9 cellular contexts compared by ENCODE assay signal in the genomic region with DNA sequence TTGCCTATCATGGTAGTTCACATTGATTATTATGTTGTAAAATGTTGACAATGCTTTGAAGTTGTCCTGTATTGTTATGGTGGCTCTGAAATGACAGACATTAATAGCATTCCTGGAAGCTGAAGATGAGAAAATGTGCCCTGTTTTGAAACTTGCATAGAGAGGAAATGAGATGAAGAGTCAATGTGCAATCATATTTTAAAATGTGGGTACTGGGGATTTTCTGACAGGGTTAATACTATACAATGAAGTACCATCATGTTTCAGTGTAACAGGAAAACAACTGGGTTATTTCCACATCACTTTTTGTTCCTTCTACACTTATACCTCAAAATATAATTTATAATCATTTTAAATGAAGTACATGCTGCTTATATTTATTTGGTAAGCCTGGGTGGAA. TPM values are rescaled to one million over a fixed set of nuclear protein-coding genes. Genes with fewer than 3 reads are reported as not detected.
DNase-seq lines count a peak whose midpoint lies in the region; ATAC-seq and TF ChIP-seq lines count a peak whose summit lies in the region.
"Had no signal": no experiment of that assay in that cellular context is flagged by ENCODE, and none has a peak within 500 bp of the region (broad histone marks: within the 10 kb centered on the region; RNA-seq: fewer than 3 reads in every experiment).

No MANE protein-coding gene starts in this region.

- peaks cover 9 to 17% (median 14%) of the 10 kb centered on the region in 3 donors for H3K4me1 ChIP-seq in skeletal muscle tissue (ENCODE audit: control insufficient read depth in 3 of 3, insufficient read depth in 3 of 3, low read length in 3 of 3)

- no peaks in the 10 kb centered on the region for H3K9me3 ChIP-seq in skeletal muscle tissue (ENCODE audit: control insufficient read depth in 3 of 3, low read length in 3 of 3)

- TF ChIP-seq CTCF in WI38 (IDR thresholded peaks at IDR 0.05; ENCODE audit: low read depth, low read length), result no peak
- no peak for TF ChIP-seq CTCF in fibroblast of villous mesenchyme (IDR thresholded peaks at IDR 0.05; ENCODE audit: insufficient read depth, low read depth, low read length)

- no peak for DNase-seq in fibroblast of villous mesenchyme (ENCODE audit: low read depth)
- no peak for DNase-seq in midbrain (lab: John Stamatoyannopoulos, UW)
- DNase-seq in DMS153 (lab: John Stamatoyannopoulos, UW), result no peak
- DNase-seq: activated B cell treated with CpG ODN at 0.5 μM for 24 hours had no signal

- ATAC-seq in GM18907 (IDR thresholded peaks at IDR 0.05; ENCODE audit: unreplicated experiment) (peak; percentile 32), HG03139 (IDR thresholded peaks at IDR 0.05; ENCODE audit: unreplicated experiment) (no peak), HG02840 (IDR thresholded peaks at IDR 0.05; ENCODE audit: low FRiP score, unreplicated experiment) (no peak)

- no peaks in the 10 kb centered on the region for H3K36me3 ChIP-seq in skeletal muscle tissue (ENCODE audit: control insufficient read depth in 3 of 3, insufficient read depth in 3 of 3, low read length in 3 of 3)

- H3K27me3 ChIP-seq in skeletal muscle tissue (ENCODE audit: control insufficient read depth in 3 of 3, insufficient read depth in 3 of 3, low read length in 3 of 3), result no peaks in the 10 kb centered on the region

- H3K27ac ChIP-seq in skeletal muscle tissue (ENCODE audit: low read depth, low read length), result peak overlapping the region; percentile 92

- H3K4me3 ChIP-seq in WI38 (ENCODE audit: low read depth, low read length), result peak overlapping the region; percentile 80
- peak overlapping the region; percentile 86 for H3K4me3 ChIP-seq in fibroblast of villous mesenchyme (ENCODE audit: low read depth, low read length)
- H3K4me3 ChIP-seq in skeletal muscle tissue (ENCODE audit: low read length in 3 of 3), result peak overlapping the region; percentile 79 to 97 (median 88)

- H3K9ac ChIP-seq in skeletal muscle tissue (ENCODE audit: low read depth in 1 of 3, low read length in 3 of 3), result peak overlapping the region; percentile 80 to 90 (median 90)

RNA-seq across cellular contexts. Expression of gene RBMS3, which starts 2.9 kb away (rescaled TPM):
- total RNA-seq in fibroblast of villous mesenchyme, result 64.1 and 85.9 TPM in 2 replicates
- total RNA-seq in skeletal muscle tissue, result 79.9 TPM
